Comparison of ENCODE assay signal across 1 cellular context in the genomic region with DNA sequence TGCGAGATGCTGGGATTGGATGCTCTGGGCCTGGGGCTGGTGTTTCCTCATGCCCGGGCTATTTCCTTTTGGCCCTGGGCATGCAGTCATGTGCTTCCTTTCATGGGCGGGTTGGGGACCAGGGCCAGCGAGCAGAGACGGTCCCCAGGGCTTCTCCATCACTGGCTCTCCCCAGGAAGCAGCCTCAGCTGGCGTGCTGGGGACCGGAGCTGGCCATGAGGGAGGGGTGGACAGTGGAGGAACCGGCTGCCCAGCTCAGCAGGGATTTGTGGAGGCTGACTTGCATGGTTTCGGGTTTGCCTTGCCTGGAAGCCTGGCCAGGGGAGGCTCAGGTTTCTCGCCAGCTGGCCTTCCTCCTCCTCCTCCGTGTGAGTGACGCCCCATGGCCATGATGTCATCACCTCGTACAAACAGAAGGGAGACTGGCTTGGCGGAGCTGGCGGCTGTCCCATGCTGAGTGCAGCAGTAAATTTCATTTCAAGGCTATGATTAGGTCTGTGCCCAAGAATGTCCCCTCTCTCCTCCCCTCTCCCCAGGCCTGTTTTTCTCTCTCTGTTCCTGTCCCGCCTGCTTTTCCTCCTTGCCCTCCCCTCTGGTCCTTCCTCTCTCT.
TF ChIP-seq lines count a peak whose summit lies in the region.

No MANE protein-coding gene starts in this region.

TF ChIP-seq in A549, 52 proteins besides CTCF, POLR2A, EP300 and RAD21 (continued from another document):
- peak; percentile 66; the same call in 1 of the 2 replicates for TF ChIP-seq MAX (IDR thresholded peaks at IDR 0.05)
- TF ChIP-seq ELK1 (IDR thresholded peaks at IDR 0.05; ENCODE audit: low read depth, low read length): no peak
- peak; percentile 96 for TF ChIP-seq MAFK (IDR thresholded peaks at IDR 0.05; ENCODE audit: partially characterized antibody)
- TF ChIP-seq PBX3 (IDR thresholded peaks at IDR 0.05): peak; percentile 76; the same call in 1 of the 2 replicates
- TF ChIP-seq FOSL2 (IDR thresholded peaks at IDR 0.05): no peak
- TF ChIP-seq FOSL2 (CRISPR knock-in tag; IDR thresholded peaks at IDR 0.05): peak; percentile 60
- TF ChIP-seq, protein P1, sequence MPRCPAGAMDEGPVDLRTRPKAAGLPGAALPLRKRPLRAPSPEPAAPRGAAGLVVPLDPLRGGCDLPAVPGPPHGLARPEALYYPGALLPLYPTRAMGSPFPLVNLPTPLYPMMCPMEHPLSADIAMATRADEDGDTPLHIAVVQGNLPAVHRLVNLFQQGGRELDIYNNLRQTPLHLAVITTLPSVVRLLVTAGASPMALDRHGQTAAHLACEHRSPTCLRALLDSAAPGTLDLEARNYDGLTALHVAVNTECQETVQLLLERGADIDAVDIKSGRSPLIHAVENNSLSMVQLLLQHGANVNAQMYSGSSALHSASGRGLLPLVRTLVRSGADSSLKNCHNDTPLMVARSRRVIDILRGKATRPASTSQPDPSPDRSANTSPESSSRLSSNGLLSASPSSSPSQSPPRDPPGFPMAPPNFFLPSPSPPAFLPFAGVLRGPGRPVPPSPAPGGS (IDR thresholded peaks at IDR 0.05): 0 out of 3 replicates have a peak, but pooled peaks have one; percentile 37
TF ChIP-seq in A549: peak in this region for 11.
